In genomic region chr11:12171921-12172320, GRCh38 we compare ENCODE assay signal across 2 cellular contexts.
A peak's percentile ranks its signal among the peaks of the same experiment; 100 is the strongest.
TF ChIP-seq lines count a peak whose summit lies in the region.

No MANE protein-coding gene starts in this region.

TF ChIP-seq in IMR-90, 13 proteins besides CTCF, POLR2A, EP300 and RAD21:
- TF ChIP-seq RFX5 (IDR thresholded peaks at IDR 0.05; ENCODE audit: low read depth, low read length) (no peak), ELK1 (IDR thresholded peaks at IDR 0.05; ENCODE audit: borderline replicate concordance, low read depth, low read length) (no peak), USF2 (IDR thresholded peaks at IDR 0.05; ENCODE audit: low read depth, low read length) (no peak), MXI1 (IDR thresholded peaks at IDR 0.05; ENCODE audit: borderline replicate concordance, low read depth, low read length) (no peak), MAFK (IDR thresholded peaks at IDR 0.05; ENCODE audit: low read depth, low read length) (no peak), BHLHE40 (IDR thresholded peaks at IDR 0.05; ENCODE audit: low read depth, low read length) (no peak), FOS (IDR thresholded peaks at IDR 0.05; ENCODE audit: low read depth, low read length) (no peak), CHD1 (IDR thresholded peaks at IDR 0.05; ENCODE audit: low read depth, low read length) (no peak), NFE2L2 (IDR thresholded peaks at IDR 0.05; ENCODE audit: low read depth, low read length) (no peak), SMC3 (IDR thresholded peaks at IDR 0.05; ENCODE audit: low read depth, low read length) (no peak)

TF ChIP-seq in K562, 482 proteins besides CTCF, POLR2A, EP300 and RAD21:
- TF ChIP-seq SLC30A9 (CRISPR knock-in tag; IDR thresholded peaks at IDR 0.05) (no peak), BCOR (IDR thresholded peaks at IDR 0.05) (peak; percentile 82), HMGXB4 (CRISPR knock-in tag; IDR thresholded peaks at IDR 0.05) (no peak), CREB3L1 (IDR thresholded peaks at IDR 0.05; ENCODE audit: borderline replicate concordance, low read depth) (no peak), PTBP1 (IDR thresholded peaks at IDR 0.05; ENCODE audit: low read depth, low read length) (0 out of 2 replicates have a peak, but pooled peaks have one; percentile 49), RBM25 (IDR thresholded peaks at IDR 0.05; ENCODE audit: low read depth, low read length, severe bottlenecking) (peak; percentile 91), RCOR1 (IDR thresholded peaks at IDR 0.05; ENCODE audit: borderline replicate concordance in 1 of 2, low read depth in 2 of 2, low read length in 2 of 2) (peak in 1 of 2 experiments; percentile 45; a peak in 1 of 4 replicates), SMARCA5 (IDR thresholded peaks at IDR 0.05) (peak; percentile 64; the same call in 1 of the 2 replicates), EGR1 (conservative IDR thresholded peaks at IDR 0.05) (no peak), ADNP (tag; IDR thresholded peaks at IDR 0.05) (peak; percentile 82), FOXA3 (CRISPR knock-in tag; conservative IDR thresholded peaks at IDR 0.05 in 1 of 2, IDR thresholded peaks at IDR 0.05 in 1 of 2) (no peak), STAT5B (CRISPR knock-in tag; IDR thresholded peaks at IDR 0.05) (no peak)
